In genomic region chr4:80173387-80173786, GRCh38 we compare ENCODE assay signal across 1 cellular context.
TF ChIP-seq lines count a peak whose summit lies in the region.

No MANE protein-coding gene starts in this region.

TF ChIP-seq in GM23338, 12 proteins besides CTCF, POLR2A, EP300 and RAD21 (continued from another document):
- TF ChIP-seq REST (IDR thresholded peaks at IDR 0.05; ENCODE audit: unreplicated experiment): no peak
- TF ChIP-seq JUNB (IDR thresholded peaks at IDR 0.05; ENCODE audit: unreplicated experiment): no peak
- no peak for TF ChIP-seq NANOG (IDR thresholded peaks at IDR 0.05; ENCODE audit: borderline replicate concordance)
TF ChIP-seq in GM23338: peak in this region for 0.
